In the genomic region with DNA sequence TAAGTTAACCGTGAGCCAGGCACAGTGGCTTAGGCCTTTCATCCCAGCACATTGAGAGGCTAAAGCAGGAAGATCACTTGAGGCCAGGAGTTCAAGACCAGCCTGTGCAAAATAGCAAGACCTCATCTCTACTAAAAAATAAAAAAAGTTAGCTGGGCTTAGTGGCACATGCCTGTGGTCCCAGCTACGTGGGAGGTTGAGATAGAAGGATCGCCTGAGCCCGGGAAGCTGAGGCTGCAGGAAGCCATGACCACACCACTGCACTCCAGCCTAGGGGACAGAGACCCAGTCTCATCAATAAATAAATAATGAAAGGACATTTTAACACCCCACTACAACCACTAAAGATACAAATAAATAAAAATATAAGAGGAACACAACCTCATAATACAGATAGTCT, we compare ENCODE assay signal across 25 cellular contexts. TPM values are rescaled to one million over a fixed set of nuclear protein-coding genes. Genes with fewer than 3 reads are reported as not detected.
DNase-seq lines count a peak whose midpoint lies in the region; ATAC-seq and TF ChIP-seq lines count a peak whose summit lies in the region.
"Had no signal": no experiment of that assay in that cellular context is flagged by ENCODE, and none has a peak within 500 bp of the region (broad histone marks: within the 10 kb centered on the region; RNA-seq: fewer than 3 reads in every experiment).

No MANE protein-coding gene starts in this region.

- H4K20me1 ChIP-seq in OCI-LY7 (ENCODE audit: insufficient read depth, low read length) = peaks cover 38% of the 10 kb centered on the region; the same call in 1 of the 2 replicates

- H3K36me3 Mint-ChIP-seq in activated naive CD4-positive, alpha-beta T cell treated with anti-CD3 and anti-CD28 coated beads, Interleukin-2, amount 10 ng/mL, durations not matched to agents 7 days and 5 days = peaks cover 21% of the 10 kb centered on the region
- peaks cover 66% of the 10 kb centered on the region for H3K36me3 Mint-ChIP-seq in effector memory CD8-positive, alpha-beta T cell (ENCODE audit: insufficient read depth)
- H3K36me3 Mint-ChIP-seq in stimulated activated effector memory CD8-positive, alpha-beta T cell treated with anti-CD3 and anti-CD28 coated beads, Interleukin-12 subunit alpha, Interleukin-12 subunit beta, amount 100 ng/mL, for 72 hours = peaks cover 79% of the 10 kb centered on the region

- H2AFZ ChIP-seq in OCI-LY7 (ENCODE audit: low read length) = no peak overlapping the region

- peak overlapping the region; percentile 51 for H3K4me3 ChIP-seq in OCI-LY7 (ENCODE audit: low read depth, low read length, poor library complexity, severe bottlenecking)
- H3K4me3 ChIP-seq: ovary, tibial nerve had no signal

- no TSS peak for BruUV-seq in OCI-LY7 (replicated peaks; lab: Mats Ljungman, UMichigan)

- intact Hi-C loops in OCI-LY7 (cut with micrococcal nuclease; ENCODE audit: unreplicated experiment) = no loop called here

- ATAC-seq in effector memory CD8-positive, alpha-beta T cell (replicated peaks) = no peak
- no peak for ATAC-seq in stimulated activated effector memory CD8-positive, alpha-beta T cell treated with anti-CD3 and anti-CD28 coated beads, Interleukin-12 subunit alpha, Interleukin-12 subunit beta, amount 100 ng/mL, for 72 hours
- ATAC-seq in HG02623 (IDR thresholded peaks at IDR 0.05; ENCODE audit: unreplicated experiment) (no peak), HG02571 (IDR thresholded peaks at IDR 0.05; ENCODE audit: unreplicated experiment) (no peak)
- ATAC-seq: left lobe of liver had no signal

- peaks cover 18% of the 10 kb centered on the region for H3K4me1 Mint-ChIP-seq in activated naive CD4-positive, alpha-beta T cell treated with anti-CD3 and anti-CD28 coated beads, Interleukin-2, amount 10 ng/mL, durations not matched to agents 7 days and 5 days
- peaks cover 24 to 43% of the 10 kb centered on the region in 2 donors for H3K4me1 Mint-ChIP-seq in effector memory CD8-positive, alpha-beta T cell (ENCODE audit: low read depth in 2 of 2)
- peaks cover 25% of the 10 kb centered on the region for H3K4me1 Mint-ChIP-seq in stimulated activated effector memory CD8-positive, alpha-beta T cell treated with anti-CD3 and anti-CD28 coated beads, Interleukin-12 subunit alpha, Interleukin-12 subunit beta, amount 100 ng/mL, for 72 hours

- TF ChIP-seq CTCF in OCI-LY7 (conservative IDR thresholded peaks at IDR 0.05; ENCODE audit: low read length) = no peak

- H3K27me3 Mint-ChIP-seq in activated naive CD4-positive, alpha-beta T cell treated with anti-CD3 and anti-CD28 coated beads, Interleukin-2, amount 10 ng/mL, durations not matched to agents 7 days and 5 days = no peaks in the 10 kb centered on the region
- no peaks in the 10 kb centered on the region for H3K27me3 Mint-ChIP-seq in effector memory CD8-positive, alpha-beta T cell
- H3K27me3 Mint-ChIP-seq: brain had no signal

- peaks cover 61% of the 10 kb centered on the region for H3K4me1 ChIP-seq in OCI-LY7 (ENCODE audit: insufficient read depth, low read length, poor library complexity, severe bottlenecking)

- peak overlapping the region; percentile 77 for H3K4me2 ChIP-seq in OCI-LY7 (ENCODE audit: low read length)

- H3K27ac Mint-ChIP-seq in activated naive CD4-positive, alpha-beta T cell treated with anti-CD3 and anti-CD28 coated beads, Interleukin-2, amount 10 ng/mL, durations not matched to agents 7 days and 5 days = peak overlapping the region; percentile 38
- peak overlapping the region; percentile 46 to 78 for H3K27ac Mint-ChIP-seq in effector memory CD8-positive, alpha-beta T cell
- H3K27ac Mint-ChIP-seq in stimulated activated effector memory CD8-positive, alpha-beta T cell treated with anti-CD3 and anti-CD28 coated beads, Interleukin-12 subunit alpha, Interleukin-12 subunit beta, amount 100 ng/mL, for 72 hours = peak overlapping the region; percentile 52
- H3K27ac Mint-ChIP-seq: nephron; T-helper 2 cell treated with Interferon-gamma antibody and Interleukin-4, amounts not matched to agents 5 μg/mL and 100 μg/mL, for 36 hours had no signal

- H3K4me3 Mint-ChIP-seq in activated naive CD4-positive, alpha-beta T cell treated with anti-CD3 and anti-CD28 coated beads, Interleukin-2, amount 10 ng/mL, durations not matched to agents 7 days and 5 days = no peak overlapping the region
- no peak overlapping the region for H3K4me3 Mint-ChIP-seq in effector memory CD8-positive, alpha-beta T cell
- H3K4me3 Mint-ChIP-seq in stimulated activated effector memory CD8-positive, alpha-beta T cell treated with anti-CD3 and anti-CD28 coated beads, Interleukin-12 subunit alpha, Interleukin-12 subunit beta, amount 100 ng/mL, for 72 hours = no peak overlapping the region
- H3K4me3 Mint-ChIP-seq: brain; nephron; T-helper 2 cell treated with Interferon-gamma antibody and Interleukin-4, amounts not matched to agents 5 μg/mL and 100 μg/mL, for 36 hours had no signal

- H3K9me2 ChIP-seq in OCI-LY7 (ENCODE audit: insufficient read depth, low read length) = no peaks in the 10 kb centered on the region

- peaks cover 57% of the 10 kb centered on the region for H3K36me3 ChIP-seq in OCI-LY7 (ENCODE audit: insufficient read depth, low read length)
- H3K36me3 ChIP-seq: ovary had no signal

- no peaks in the 10 kb centered on the region for H3K9me3 Mint-ChIP-seq in activated naive CD4-positive, alpha-beta T cell treated with anti-CD3 and anti-CD28 coated beads, Interleukin-2, amount 10 ng/mL, durations not matched to agents 7 days and 5 days
- H3K9me3 Mint-ChIP-seq in effector memory CD8-positive, alpha-beta T cell = no peaks in the 10 kb centered on the region
- H3K9me3 Mint-ChIP-seq in stimulated activated effector memory CD8-positive, alpha-beta T cell treated with anti-CD3 and anti-CD28 coated beads, Interleukin-12 subunit alpha, Interleukin-12 subunit beta, amount 100 ng/mL, for 72 hours = no peaks in the 10 kb centered on the region
- H3K9me3 Mint-ChIP-seq: brain; nephron; T-helper 2 cell treated with Interferon-gamma antibody and Interleukin-4, amounts not matched to agents 5 μg/mL and 100 μg/mL, for 36 hours had no signal

- POLR2A ChIA-PET in OCI-LY7 (lab: Charles Lee) = interaction anchor here (2.5 kb wide), 2 partner anchors 14 to 21 kb away, joined by 10 to 26 read pairs; partner anchors contain the start of gene LSM14A

- peak overlapping the region; percentile 90 for H3K27ac ChIP-seq in OCI-LY7 (ENCODE audit: low read depth, low read length, poor library complexity, severe bottlenecking)
- H3K27ac ChIP-seq: ovary, tibial nerve had no signal

- H3K9me3 ChIP-seq in OCI-LY7 (ENCODE audit: low read length) = no peaks in the 10 kb centered on the region
- H3K9me3 ChIP-seq: ovary, tibial nerve had no signal

- CTCF ChIA-PET in activated naive CD4-positive, alpha-beta T cell treated with anti-CD3 and anti-CD28 coated beads, Interleukin-2, amount 10 ng/mL, durations not matched to agents 7 days and 5 days (lab: Charles Lee) = interaction anchor here (0.9 to 2.2 kb wide), 2 partner anchors 26 to 48 kb away, joined by 3 to 7 read pairs; no protein-coding TSS in a partner anchor
- CTCF ChIA-PET in OCI-LY7 (lab: Charles Lee; ENCODE audit: unreplicated experiment) = no interaction called here

- DNase-seq in activated naive CD4-positive, alpha-beta T cell treated with anti-CD3 and anti-CD28 coated beads, Interleukin-2, amount 10 ng/mL, durations not matched to agents 7 days and 5 days = no peak
- no peak for DNase-seq in activated naive CD4-positive, alpha-beta T cell treated with anti-CD3 and anti-CD28 coated beads, Interleukin-2, amount 50 U/mL, for 16 hours
- DNase-seq in OCI-LY7 (ENCODE audit: low spot score) = no peak
- no peak for DNase-seq in effector memory CD8-positive, alpha-beta T cell
- no peak for DNase-seq in stimulated activated effector memory CD8-positive, alpha-beta T cell treated with anti-CD3 and anti-CD28 coated beads, Interleukin-12 subunit alpha, Interleukin-12 subunit beta, amount 100 ng/mL, for 72 hours (ENCODE audit: low spot score in 2 of 2)
- no peak for DNase-seq in cerebellum (ENCODE audit: low spot score)
- DNase-seq: activated CD8-positive, alpha-beta memory T cell treated with anti-CD3 and anti-CD28 coated beads, Interleukin-2, amount 50 U/mL, for 4 hours; activated effector memory CD4-positive, alpha-beta T cell treated with Interleukin-2 at 50 U/mL for 16 hours; AML-193; COR-L47; DMS79; H7; NCI-H1105 treated with DMSO at 0.1 percent for 48 hours; NCI-H2029; NCI-H226; NCI-H82; ovary; small intestine had no signal

- peaks cover 87% of the 10 kb centered on the region for H3K79me2 ChIP-seq in OCI-LY7 (ENCODE audit: insufficient read depth, low read depth, low read length)

RNA-seq across cellular contexts. Expression of gene LSM14A, which starts 21.6 kb away (rescaled TPM):
- 151 and 182 TPM in 2 replicates for total RNA-seq in OCI-LY7 (2014; rRNA removed; shearing (Covaris generic))
- 189 and 234 TPM in 2 replicates for total RNA-seq in OCI-LY7 (2022)
- total RNA-seq in cerebellum = 108 TPM
